In the genomic region with DNA sequence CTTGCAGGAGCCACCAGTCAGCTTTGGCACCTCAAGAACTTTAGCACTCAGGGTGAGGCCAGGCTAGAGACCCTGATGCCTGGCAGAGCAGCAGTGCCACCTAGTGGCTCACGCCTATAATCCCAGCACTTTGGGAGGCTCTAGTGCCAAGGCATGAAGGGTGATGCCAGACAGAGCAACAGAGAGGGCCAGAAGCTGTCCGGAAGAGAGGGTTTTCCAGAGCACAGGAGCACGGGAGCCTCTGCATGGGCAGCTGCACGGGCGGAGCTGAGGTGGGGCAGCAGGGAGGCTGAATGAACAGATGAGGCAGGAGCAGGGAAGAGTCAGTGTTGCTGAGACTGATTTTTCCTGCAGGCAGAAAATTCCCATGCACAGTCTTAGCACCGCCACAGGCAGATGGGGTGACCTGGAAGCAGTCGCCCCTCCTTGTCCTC, we compare ENCODE assay signal across 8 cellular contexts. TPM values are rescaled to one million over a fixed set of nuclear protein-coding genes. Genes with fewer than 3 reads are reported as not detected.
DNase-seq lines count a peak whose midpoint lies in the region; ATAC-seq, FAIRE-seq and TF ChIP-seq lines count a peak whose summit lies in the region.

No MANE protein-coding gene starts in this region.

- no peaks in the 10 kb centered on the region for H3K9me3 Mint-ChIP-seq in activated CD8-positive, alpha-beta T cell treated with anti-CD3 and anti-CD28 coated beads for 36 hours
- H3K9me3 Mint-ChIP-seq in endothelial cell (ENCODE audit: unreplicated experiment) = no peaks in the 10 kb centered on the region
- H3K9me3 Mint-ChIP-seq in stimulated activated effector memory CD8-positive, alpha-beta T cell treated with anti-CD3 and anti-CD28 coated beads, Interleukin-12 subunit alpha, Interleukin-12 subunit beta, amount 100 ng/mL, for 72 hours = no peaks in the 10 kb centered on the region

- TF ChIP-seq CTCF in AG04449 (IDR thresholded peaks at IDR 0.05; ENCODE audit: insufficient read depth, low read length, missing control alignments) = peak; percentile 92
- TF ChIP-seq CTCF in activated CD8-positive, alpha-beta T cell treated with anti-CD3 and anti-CD28 coated beads for 36 hours (IDR thresholded peaks at IDR 0.05) = peak; percentile 80
- peak; percentile 81 for TF ChIP-seq CTCF in endothelial cell (IDR thresholded peaks at IDR 0.05; ENCODE audit: unreplicated experiment)

- peaks cover 2% of the 10 kb centered on the region for H3K27me3 Mint-ChIP-seq in activated CD8-positive, alpha-beta T cell treated with anti-CD3 and anti-CD28 coated beads for 36 hours
- peaks cover 8% of the 10 kb centered on the region for H3K27me3 Mint-ChIP-seq in endothelial cell (ENCODE audit: unreplicated experiment)

- no peak overlapping the region for H3K4me3 Mint-ChIP-seq in activated CD8-positive, alpha-beta T cell treated with anti-CD3 and anti-CD28 coated beads for 36 hours
- H3K4me3 Mint-ChIP-seq in endothelial cell (ENCODE audit: unreplicated experiment) = no peak overlapping the region
- H3K4me3 Mint-ChIP-seq in stimulated activated effector memory CD8-positive, alpha-beta T cell treated with anti-CD3 and anti-CD28 coated beads, Interleukin-12 subunit alpha, Interleukin-12 subunit beta, amount 100 ng/mL, for 72 hours = no peak overlapping the region

- POLR2A ChIA-PET in AG04449 (lab: Yijun Ruan, JAX) = no interaction called here
- POLR2A ChIA-PET in activated CD8-positive, alpha-beta T cell treated with anti-CD3 and anti-CD28 coated beads for 36 hours (lab: Charles Lee) = no interaction called here

- no peaks in the 10 kb centered on the region for H3K36me3 Mint-ChIP-seq in activated CD8-positive, alpha-beta T cell treated with anti-CD3 and anti-CD28 coated beads for 36 hours (ENCODE audit: low read depth)
- H3K36me3 Mint-ChIP-seq in endothelial cell (ENCODE audit: low read depth, unreplicated experiment) = no peaks in the 10 kb centered on the region
- H3K36me3 Mint-ChIP-seq in stimulated activated effector memory CD8-positive, alpha-beta T cell treated with anti-CD3 and anti-CD28 coated beads, Interleukin-12 subunit alpha, Interleukin-12 subunit beta, amount 100 ng/mL, for 72 hours = no peaks in the 10 kb centered on the region

- no peak overlapping the region for H3K4me3 ChIP-seq in AG04449 (ENCODE audit: low read depth, low read length)

- intact Hi-C loops in activated CD8-positive, alpha-beta T cell treated with anti-CD3 and anti-CD28 coated beads for 36 hours (cut with micrococcal nuclease) = loop anchor here (10.0 kb wide), 1 partner anchor 693 kb away; no protein-coding TSS in a partner anchor

- ATAC-seq in HG03066 (IDR thresholded peaks at IDR 0.05; ENCODE audit: low read depth, unreplicated experiment) = peak; percentile 79
- peak; percentile 84 for ATAC-seq in activated CD8-positive, alpha-beta T cell treated with anti-CD3 and anti-CD28 coated beads for 36 hours
- ATAC-seq in stimulated activated effector memory CD8-positive, alpha-beta T cell treated with anti-CD3 and anti-CD28 coated beads, Interleukin-12 subunit alpha, Interleukin-12 subunit beta, amount 100 ng/mL, for 72 hours = peak; percentile 83

- peak; percentile 82 for FAIRE-seq in GM18507 (lab: Jason Lieb, UNC)

- H3K4me1 Mint-ChIP-seq in activated CD8-positive, alpha-beta T cell treated with anti-CD3 and anti-CD28 coated beads for 36 hours (ENCODE audit: low read depth) = no peaks in the 10 kb centered on the region
- H3K4me1 Mint-ChIP-seq in endothelial cell (ENCODE audit: unreplicated experiment) = no peaks in the 10 kb centered on the region
- H3K4me1 Mint-ChIP-seq in stimulated activated effector memory CD8-positive, alpha-beta T cell treated with anti-CD3 and anti-CD28 coated beads, Interleukin-12 subunit alpha, Interleukin-12 subunit beta, amount 100 ng/mL, for 72 hours = no peaks in the 10 kb centered on the region

- no peak overlapping the region for H3K27ac Mint-ChIP-seq in activated CD8-positive, alpha-beta T cell treated with anti-CD3 and anti-CD28 coated beads for 36 hours
- no peak overlapping the region for H3K27ac Mint-ChIP-seq in endothelial cell (ENCODE audit: unreplicated experiment)
- no peak overlapping the region for H3K27ac Mint-ChIP-seq in stimulated activated effector memory CD8-positive, alpha-beta T cell treated with anti-CD3 and anti-CD28 coated beads, Interleukin-12 subunit alpha, Interleukin-12 subunit beta, amount 100 ng/mL, for 72 hours

- DNase-seq in AG04449 (ENCODE audit: low read depth, low spot score) (no peak), GM18507 (ENCODE audit: extremely low spot score, insufficient read length, low read depth) (peak; percentile 45), NCI-H526 treated with DMSO at 0.1 percent for 48 hours (lab: John Stamatoyannopoulos, UW) (peak; percentile 55), endothelial cell (ENCODE audit: low spot score) (peak; percentile 73), myocyte (ENCODE audit: low read depth) (peak; percentile 94)
- peak; percentile 69 for DNase-seq in activated CD8-positive, alpha-beta T cell treated with anti-CD3 and anti-CD28 coated beads for 36 hours
- DNase-seq in stimulated activated effector memory CD8-positive, alpha-beta T cell treated with anti-CD3 and anti-CD28 coated beads, Interleukin-12 subunit alpha, Interleukin-12 subunit beta, amount 100 ng/mL, for 72 hours (ENCODE audit: low spot score in 2 of 2) = peak; percentile 42 to 71

- CTCF ChIA-PET in AG04449 (lab: Yijun Ruan, JAX) = interaction anchor here (0.6 to 15.7 kb wide), 42 partner anchors 9 to 698 kb away, joined by 3 to 667 read pairs (median 5); no protein-coding TSS in a partner anchor
- CTCF ChIA-PET in activated CD8-positive, alpha-beta T cell treated with anti-CD3 and anti-CD28 coated beads for 36 hours (lab: Charles Lee) = interaction anchor here (0.6 to 8.7 kb wide), 26 partner anchors 9 to 1753 kb away, joined by 3 to 177 read pairs (median 4); no protein-coding TSS in a partner anchor

RNA-seq across cellular contexts. Expression of a gene that starts 38.9 kb away (rescaled TPM):
- 1 to 10 TPM; 1.8 to 4.1 TPM for total RNA-seq in activated CD8-positive, alpha-beta T cell treated with anti-CD3 and anti-CD28 coated beads for 36 hours
- total RNA-seq in endothelial cell (ENCODE audit: unreplicated experiment) (2.1 TPM), myocyte (2,551 and 7,123 TPM in 2 replicates)
- polyA plus RNA-seq in myocyte (2012) = 865 TPM

Comparison
In these comparisons a context has a peak if more than half of its experiments do, and no peak if none do; other contexts are left out.
1. RNA of a gene that starts 38.9 kb away (total RNA-seq): 2,551 to 7,123 TPM in myocyte; 1.8 to 4.1 TPM in activated CD8-positive, alpha-beta T cell treated with anti-CD3 and anti-CD28 coated beads for 36 hours and 2.1 TPM in endothelial cell (single experiment); every median in the first group is over 100 times any median in the second.
2. Peak in every context shown above with its lines, with median percentiles within 50 percentile points of each other: CTCF ChIP-seq and ATAC-seq.